Comparison of ENCODE assay signal across 1 cellular context in the genomic region with DNA sequence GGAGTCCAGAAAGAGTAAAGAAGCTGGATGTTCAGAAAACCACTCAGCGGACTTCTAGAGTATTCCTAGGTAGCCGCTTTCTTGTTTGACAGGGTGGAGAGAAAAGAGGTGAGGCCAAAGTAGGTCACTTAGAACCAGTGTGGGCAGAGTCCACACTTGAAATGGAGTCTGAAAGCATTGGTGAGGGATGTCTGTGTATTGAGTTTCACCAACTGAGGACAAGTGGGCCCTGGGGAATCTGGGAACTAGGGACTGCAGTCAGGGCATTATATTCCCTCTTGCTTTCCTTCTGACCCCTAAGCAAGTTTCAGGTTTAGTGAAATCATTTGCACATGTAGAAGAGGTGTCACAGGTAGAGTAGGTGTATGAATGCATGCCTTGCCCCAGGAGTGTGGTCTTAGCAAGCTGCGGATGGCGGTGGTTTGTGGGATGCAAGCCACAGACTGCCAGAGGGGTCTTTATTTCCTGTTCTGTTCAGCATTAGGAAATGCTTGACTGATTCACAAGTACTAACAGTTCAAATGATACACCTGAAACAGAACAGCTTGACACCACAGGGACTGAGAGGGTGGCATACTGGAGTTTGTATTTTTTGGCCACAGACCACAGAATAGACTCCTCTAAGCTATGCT.
TF ChIP-seq lines count a peak whose summit lies in the region.

No MANE protein-coding gene starts in this region.

TF ChIP-seq in GM12878, 131 proteins besides CTCF, POLR2A, EP300 and RAD21:
- TF ChIP-seq BHLHE40 (IDR thresholded peaks at IDR 0.05; ENCODE audit: borderline replicate concordance in 1 of 2, low read depth in 2 of 2, low read length in 1 of 2) (peak in 1 of 2 experiments; percentile 29; a peak in 1 of 4 replicates), NR2C2 (IDR thresholded peaks at IDR 0.05; ENCODE audit: borderline replicate concordance, control insufficient read depth, insufficient read length, low read depth) (no peak), RELB (IDR thresholded peaks at IDR 0.05; ENCODE audit: low read depth) (peak; percentile 26; the same call in 1 of the 2 replicates), CBX3 (IDR thresholded peaks at IDR 0.05; ENCODE audit: borderline replicate concordance, low read depth) (no peak), GATAD2B (conservative IDR thresholded peaks at IDR 0.05; ENCODE audit: low read depth) (peak; percentile 43; the same call in 1 of the 2 replicates), RELA (IDR thresholded peaks at IDR 0.05; ENCODE audit: borderline replicate concordance, partially characterized antibody) (no peak), RBBP5 (conservative IDR thresholded peaks at IDR 0.05) (no peak), USF1 (IDR thresholded peaks at IDR 0.05; ENCODE audit: borderline replicate concordance, extremely low read length, insufficient read depth, low read depth, low read length) (no peak), IKZF2 (IDR thresholded peaks at IDR 0.05) (peak; percentile 63 to 67; a peak in 3 of 4 replicates), POLR2AphosphoS2 (IDR thresholded peaks at IDR 0.05; ENCODE audit: low read depth, low read length) (no peak), ETV6 (conservative IDR thresholded peaks at IDR 0.05 in 1 of 2, IDR thresholded peaks at IDR 0.05 in 1 of 2; ENCODE audit: borderline replicate concordance in 1 of 2, low read depth in 1 of 2) (no peak), NR2F1 (conservative IDR thresholded peaks at IDR 0.05) (0 out of 2 replicates have a peak, but pooled peaks have one; percentile 34), FOXK2 (IDR thresholded peaks at IDR 0.05) (no peak), YBX1 (IDR thresholded peaks at IDR 0.05) (no peak), HDGF (IDR thresholded peaks at IDR 0.05) (no peak), STAT3 (IDR thresholded peaks at IDR 0.05; ENCODE audit: low read depth, low read length) (no peak), HDAC2 (IDR thresholded peaks at IDR 0.05) (no peak), RB1 (IDR thresholded peaks at IDR 0.05; ENCODE audit: borderline replicate concordance) (no peak), SMAD5 (IDR thresholded peaks at IDR 0.05; ENCODE audit: low read depth) (no peak), MTA2 (IDR thresholded peaks at IDR 0.05; ENCODE audit: low read depth) (peak; percentile 50; the same call in 1 of the 2 replicates), IKZF1 (conservative IDR thresholded peaks at IDR 0.05) (peak; percentile 78), DPF2 (IDR thresholded peaks at IDR 0.05) (0 out of 2 replicates have a peak, but pooled peaks have one; percentile 27), TBL1XR1 (IDR thresholded peaks at IDR 0.05; ENCODE audit: low read depth, low read length) (no peak), SP1 (IDR thresholded peaks at IDR 0.05; ENCODE audit: low read depth, low read length) (no peak), MEF2B (IDR thresholded peaks at IDR 0.05; ENCODE audit: partially characterized antibody, poor library complexity, severe bottlenecking) (no peak), ASH2L (IDR thresholded peaks at IDR 0.05; ENCODE audit: borderline replicate concordance, low read depth) (no peak), STAT1 (conservative IDR thresholded peaks at IDR 0.05) (no peak), IRF4 (IDR thresholded peaks at IDR 0.05; ENCODE audit: low read depth, low read length) (no peak)
- TF ChIP-seq, protein P1, sequence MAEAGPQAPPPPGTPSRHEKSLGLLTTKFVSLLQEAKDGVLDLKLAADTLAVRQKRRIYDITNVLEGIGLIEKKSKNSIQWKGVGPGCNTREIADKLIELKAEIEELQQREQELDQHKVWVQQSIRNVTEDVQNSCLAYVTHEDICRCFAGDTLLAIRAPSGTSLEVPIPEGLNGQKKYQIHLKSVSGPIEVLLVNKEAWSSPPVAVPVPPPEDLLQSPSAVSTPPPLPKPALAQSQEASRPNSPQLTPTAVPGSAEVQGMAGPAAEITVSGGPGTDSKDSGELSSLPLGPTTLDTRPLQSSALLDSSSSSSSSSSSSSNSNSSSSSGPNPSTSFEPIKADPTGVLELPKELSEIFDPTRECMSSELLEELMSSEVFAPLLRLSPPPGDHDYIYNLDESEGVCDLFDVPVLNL (IDR thresholded peaks at IDR 0.05; ENCODE audit: low read depth, low read length), result no peak
